Comparison of ENCODE assay signal across 8 cellular contexts in genomic region chr7:6015917-6016652, GRCh38.
DNase-seq lines count a peak whose midpoint lies in the region; ATAC-seq and TF ChIP-seq lines count a peak whose summit lies in the region.

No MANE protein-coding gene starts in this region.

- POLR2A ChIA-PET in RWPE1 (lab: Yijun Ruan, JAX; ENCODE audit: low non-redundant PET): no interaction called here

- H3K4me3 ChIP-seq in fibroblast of mammary gland (ENCODE audit: control insufficient read depth, low read depth, low read length) (no peak overlapping the region), skeletal muscle cell (ENCODE audit: low read depth, low read length) (no peak overlapping the region)

- H3K27ac ChIP-seq in RWPE1: peak overlapping the region; percentile 99

- TF ChIP-seq CTCF in RWPE1 (conservative IDR thresholded peaks at IDR 0.05; ENCODE audit: low read depth): no peak
- no peak for TF ChIP-seq CTCF in fibroblast of mammary gland (conservative IDR thresholded peaks at IDR 0.05; ENCODE audit: control insufficient read depth, insufficient read depth, low read depth, low read length)

- peak; percentile 40 for DNase-seq in stimulated activated CD4-positive, alpha-beta T cell treated with anti-CD3 and anti-CD28 coated beads, Interleukin-1b, Interleukin-23, amount 100 ng/mL, for 48 hours
- no peak for DNase-seq in stimulated activated CD4-positive, alpha-beta T cell treated with anti-CD3 and anti-CD28 coated beads, Interleukin-4, amount 100 ng/mL, for 24 hours
- DNase-seq in RWPE1 (ENCODE audit: low spot score): peak; percentile 20
- DNase-seq in fibroblast of mammary gland (ENCODE audit: low read depth): peak; percentile 97
- DNase-seq in skeletal muscle cell (ENCODE audit: low read depth): peak; percentile 99
- DNase-seq in activated gamma-delta T cell treated with Interleukin-2 at 50 U/mL for 16 hours: no peak

- CTCF ChIA-PET in RWPE1 (lab: Yijun Ruan, JAX): no interaction called here

- ATAC-seq in HG02759 (IDR thresholded peaks at IDR 0.05; ENCODE audit: unreplicated experiment) (no peak), GM18870 (IDR thresholded peaks at IDR 0.05; ENCODE audit: unreplicated experiment) (no peak)

Comparison
In these comparisons a context has a peak if more than half of its experiments do, and no peak if none do; other contexts are left out.
1. DNase-seq: peak in stimulated activated CD4-positive, alpha-beta T cell treated with anti-CD3 and anti-CD28 coated beads, Interleukin-1b, Interleukin-23, amount 100 ng/mL, for 48 hours (single experiment), RWPE1 (single experiment), fibroblast of mammary gland (single experiment) and skeletal muscle cell (single experiment); none in stimulated activated CD4-positive, alpha-beta T cell treated with anti-CD3 and anti-CD28 coated beads, Interleukin-4, amount 100 ng/mL, for 24 hours (single experiment) and activated gamma-delta T cell treated with Interleukin-2 at 50 U/mL for 16 hours (single experiment).